In genomic region chr22:29798801-29799200, GRCh38 we compare ENCODE assay signal across 10 cellular contexts. TPM values are rescaled to one million over a fixed set of nuclear protein-coding genes. Genes with fewer than 3 reads are reported as not detected.
DNase-seq lines count a peak whose midpoint lies in the region; ATAC-seq, FAIRE-seq and TF ChIP-seq lines count a peak whose summit lies in the region.
"Had no signal": no experiment of that assay in that cellular context is flagged by ENCODE, and none has a peak within 500 bp of the region (broad histone marks: within the 10 kb centered on the region; RNA-seq: fewer than 3 reads in every experiment).

No MANE protein-coding gene starts in this region.

- H3K79me2 ChIP-seq in endothelial cell of umbilical vein (ENCODE audit: control insufficient read depth, insufficient read depth, low read length): no peaks in the 10 kb centered on the region

- in situ Hi-C loops in HAP-1 (cut with MboI; ENCODE audit: low sequenced_read_pairs): no loop called here

- TF ChIP-seq CTCF in endothelial cell of umbilical vein (IDR thresholded peaks at IDR 0.05; ENCODE audit: extremely low read depth in 1 of 2, insufficient read depth in 1 of 2, low read depth in 1 of 2, low read length in 2 of 2): no peak
- no peak for TF ChIP-seq CTCF in neutrophil (IDR thresholded peaks at IDR 0.05)
- TF ChIP-seq CTCF in vagina (IDR thresholded peaks at IDR 0.05): no peak

- H4K20me1 ChIP-seq in endothelial cell of umbilical vein (replicated peaks; ENCODE audit: control insufficient read depth, extremely low read depth, insufficient read depth, low read length): no peaks in the 10 kb centered on the region

- no peaks in the 10 kb centered on the region for H3K9me3 Mint-ChIP-seq in stimulated activated naive CD8-positive, alpha-beta T cell treated with anti-CD3 and anti-CD28 coated beads, Interleukin-15, Interleukin-2, amounts not matched to agents 100 ng/mL and 50 ng/mL, for 24 hours
- H3K9me3 Mint-ChIP-seq in stimulated activated naive CD8-positive, alpha-beta T cell treated with anti-CD3 and anti-CD28 coated beads, Interleukin-15, amount 100 ng/mL, for 72 hours: no peaks in the 10 kb centered on the region
- H3K9me3 Mint-ChIP-seq: activated T-cell treated with anti-CD3 and anti-CD28 coated beads, Interleukin-2, amount 50 U/mL, for 4 hours had no signal

- no peak overlapping the region for H3K4me3 Mint-ChIP-seq in stimulated activated naive CD8-positive, alpha-beta T cell treated with anti-CD3 and anti-CD28 coated beads, Interleukin-15, Interleukin-2, amounts not matched to agents 100 ng/mL and 50 ng/mL, for 24 hours
- no peak overlapping the region for H3K4me3 Mint-ChIP-seq in stimulated activated naive CD8-positive, alpha-beta T cell treated with anti-CD3 and anti-CD28 coated beads, Interleukin-15, amount 100 ng/mL, for 72 hours
- H3K4me3 Mint-ChIP-seq: activated T-cell treated with anti-CD3 and anti-CD28 coated beads, Interleukin-2, amount 50 U/mL, for 4 hours had no signal

- H3K4me3 ChIP-seq in endothelial cell of umbilical vein (replicated peaks in 1 of 3; ENCODE audit: insufficient read depth in 1 of 3, low read depth in 1 of 3, low read length in 3 of 3) (no peak overlapping the region), neutrophil (ENCODE audit: low read depth in 1 of 2, low read length in 1 of 2) (peak overlapping the region in 1 of 2 experiments; percentile 19), vagina (peak overlapping the region in 1 of 2 donors; percentile 0), HAP-1 (no peak overlapping the region)

- H3K36me3 Mint-ChIP-seq in stimulated activated naive CD8-positive, alpha-beta T cell treated with anti-CD3 and anti-CD28 coated beads, Interleukin-15, Interleukin-2, amounts not matched to agents 100 ng/mL and 50 ng/mL, for 24 hours (ENCODE audit: low read depth): peaks cover 51% of the 10 kb centered on the region

- no peak for FAIRE-seq in endothelial cell of umbilical vein (lab: Jason Lieb, UNC)

- H3K36me3 ChIP-seq in endothelial cell of umbilical vein (ENCODE audit: control insufficient read depth in 2 of 2, extremely low read depth in 1 of 2, insufficient read depth in 2 of 2, low read length in 2 of 2) (peaks cover 0 to 31% of the 10 kb centered on the region in 2 experiments), neutrophil (peaks cover 23% of the 10 kb centered on the region), vagina (peaks cover 0 to 45% of the 10 kb centered on the region in 2 donors), HAP-1 (replicated peaks) (peaks cover 55% of the 10 kb centered on the region)

- dilution Hi-C loops in endothelial cell of umbilical vein (cut with MboI; ENCODE audit: extremely low pct_ligation_motif_present, low sequenced_read_pairs): no loop called here

- no peaks in the 10 kb centered on the region for H3K9me3 ChIP-seq in endothelial cell of umbilical vein (replicated peaks; ENCODE audit: control insufficient read depth, insufficient read depth, low read length)
- no peaks in the 10 kb centered on the region for H3K9me3 ChIP-seq in neutrophil
- no peaks in the 10 kb centered on the region for H3K9me3 ChIP-seq in vagina
- no peaks in the 10 kb centered on the region for H3K9me3 ChIP-seq in HAP-1

- no peak for ATAC-seq in stimulated activated naive CD8-positive, alpha-beta T cell treated with anti-CD3 and anti-CD28 coated beads, Interleukin-15, amount 100 ng/mL, for 72 hours
- ATAC-seq: activated T-cell treated with anti-CD3 and anti-CD28 coated beads, Interleukin-2, amount 50 U/mL, for 4 hours had no signal

- BruUV-seq in endothelial cell of umbilical vein (replicated peaks; lab: Mats Ljungman, UMichigan): TSS peak; percentile 57

- CTCF ChIA-PET in endothelial cell of umbilical vein (lab: Charles Lee): interaction anchor here (0.8 to 2.0 kb wide), 6 partner anchors 13 to 290 kb away, joined by 3 to 16 read pairs (median 5); no protein-coding TSS in a partner anchor

- POLR2A ChIA-PET in endothelial cell of umbilical vein (lab: Charles Lee): no interaction called here

- no peaks in the 10 kb centered on the region for H3K9me1 ChIP-seq in endothelial cell of umbilical vein (replicated peaks; ENCODE audit: control insufficient read depth, extremely low read depth, insufficient read depth, low read length)

- peaks cover 14% of the 10 kb centered on the region for H3K4me1 ChIP-seq in endothelial cell of umbilical vein (ENCODE audit: control insufficient read depth, extremely low read depth, insufficient read depth, low read length)
- peaks cover 18 to 21% of the 10 kb centered on the region in 2 experiments for H3K4me1 ChIP-seq in neutrophil (ENCODE audit: control insufficient read depth in 1 of 2, insufficient read depth in 1 of 2, low read depth in 1 of 2, low read length in 1 of 2)
- peaks cover 33% of the 10 kb centered on the region for H3K4me1 ChIP-seq in vagina
- no peaks in the 10 kb centered on the region for H3K4me1 ChIP-seq in HAP-1

- no peaks in the 10 kb centered on the region for H3K27me3 Mint-ChIP-seq in stimulated activated naive CD8-positive, alpha-beta T cell treated with anti-CD3 and anti-CD28 coated beads, Interleukin-15, Interleukin-2, amounts not matched to agents 100 ng/mL and 50 ng/mL, for 24 hours
- no peaks in the 10 kb centered on the region for H3K27me3 Mint-ChIP-seq in stimulated activated naive CD8-positive, alpha-beta T cell treated with anti-CD3 and anti-CD28 coated beads, Interleukin-15, amount 100 ng/mL, for 72 hours

- peak overlapping the region; percentile 1 for H3K9ac ChIP-seq in endothelial cell of umbilical vein (replicated peaks; ENCODE audit: extremely low read depth, insufficient read depth, low read length)

- TF ChIP-seq POLR2A in endothelial cell of umbilical vein (IDR thresholded peaks at IDR 0.05; ENCODE audit: low read depth, low read length) (no peak), vagina (IDR thresholded peaks at IDR 0.05) (no peak)

- intact Hi-C loops in endothelial cell of umbilical vein (cut with micrococcal nuclease) (loop anchor here (10.0 kb wide), 1 partner anchor 286 kb away; the partner anchor contains the start of gene HORMAD2), vagina (cut with DNase I) (no loop called here)

- no peak overlapping the region for H2AFZ ChIP-seq in endothelial cell of umbilical vein (ENCODE audit: low read depth, low read length)

- H3K27ac Mint-ChIP-seq in stimulated activated naive CD8-positive, alpha-beta T cell treated with anti-CD3 and anti-CD28 coated beads, Interleukin-15, Interleukin-2, amounts not matched to agents 100 ng/mL and 50 ng/mL, for 24 hours: peak overlapping the region; percentile 28
- H3K27ac Mint-ChIP-seq in stimulated activated naive CD8-positive, alpha-beta T cell treated with anti-CD3 and anti-CD28 coated beads, Interleukin-15, amount 100 ng/mL, for 72 hours: peak overlapping the region in 1 of 2 donors; percentile 48

- H3K4me2 ChIP-seq in endothelial cell of umbilical vein (ENCODE audit: insufficient read depth, low read length): no peak overlapping the region

- peaks cover 8% of the 10 kb centered on the region for H3K4me1 Mint-ChIP-seq in stimulated activated naive CD8-positive, alpha-beta T cell treated with anti-CD3 and anti-CD28 coated beads, Interleukin-15, Interleukin-2, amounts not matched to agents 100 ng/mL and 50 ng/mL, for 24 hours (ENCODE audit: low read depth)
- peaks cover 18% of the 10 kb centered on the region for H3K4me1 Mint-ChIP-seq in stimulated activated naive CD8-positive, alpha-beta T cell treated with anti-CD3 and anti-CD28 coated beads, Interleukin-15, amount 100 ng/mL, for 72 hours

- H3K27me3 ChIP-seq in endothelial cell of umbilical vein (ENCODE audit: control insufficient read depth in 2 of 2, insufficient read depth in 2 of 2, low read length in 2 of 2): no peaks in the 10 kb centered on the region
- no peaks in the 10 kb centered on the region for H3K27me3 ChIP-seq in neutrophil
- no peaks in the 10 kb centered on the region for H3K27me3 ChIP-seq in vagina
- H3K27me3 ChIP-seq in HAP-1 (ENCODE audit: low read depth): no peaks in the 10 kb centered on the region

- DNase-seq in stimulated activated naive CD8-positive, alpha-beta T cell treated with anti-CD3 and anti-CD28 coated beads, Interleukin-15, amount 100 ng/mL, for 72 hours: no peak
- DNase-seq in endothelial cell of umbilical vein (ENCODE audit: low read depth, low spot score) (no peak), vagina (ENCODE audit: extremely low spot score in 2 of 2) (no peak), HAP-1 (ENCODE audit: low spot score in 2 of 2) (no peak), cerebellum (ENCODE audit: low spot score) (no peak)
- no peak for DNase-seq in stimulated activated CD4-positive, alpha-beta T cell treated with anti-CD3 and anti-CD28 coated beads, Interleukin-12 subunit alpha, Interleukin-12 subunit beta, amount 100 ng/mL, for 4 hours
- DNase-seq: activated T-cell treated with anti-CD3 and anti-CD28 coated beads, Interleukin-2, amount 50 U/mL, for 4 hours; T-helper 2 cell had no signal

- H3K27ac ChIP-seq in endothelial cell of umbilical vein (ENCODE audit: insufficient read depth, low read depth, low read length) (peak overlapping the region; percentile 50), neutrophil (peak overlapping the region; percentile 80), vagina (peak overlapping the region; percentile 73)

RNA-seq across cellular contexts. Expression of gene UQCR10, which starts 31.6 kb away (rescaled TPM):
- total RNA-seq in endothelial cell of umbilical vein (94.0 and 96.6 TPM in 2 replicates), vagina (65.8 TPM), cerebellum (40.3 TPM)
- 196 and 215 TPM in 2 replicates for polyA plus RNA-seq in endothelial cell of umbilical vein
- polyA plus RNA-seq in endothelial cell of umbilical vein (2011; cell fraction: cytosol; rRNA removed): 228 and 254 TPM in 2 replicates
- polyA plus RNA-seq in endothelial cell of umbilical vein (2011; cell fraction: nucleus; rRNA removed): 52.5 and 57.9 TPM in 2 replicates
- polyA plus RNA-seq in endothelial cell of umbilical vein (2012): 132 and 140 TPM in 2 replicates
- polyA minus RNA-seq in endothelial cell of umbilical vein: 53.0 and 69.3 TPM in 2 replicates
- 48.4 TPM for polyA minus RNA-seq in endothelial cell of umbilical vein (2011; cell fraction: cytosol; rRNA and poly(A)+ RNA removed)
- 17.4 and 23.7 TPM in 2 replicates for polyA minus RNA-seq in endothelial cell of umbilical vein (2011; cell fraction: nucleus; rRNA and poly(A)+ RNA removed)

RNA-seq across cellular contexts. Expression of gene ZMAT5, which starts 32.0 kb away (rescaled TPM):
- total RNA-seq in endothelial cell of umbilical vein: 23.1 and 24.9 TPM in 2 replicates
- polyA plus RNA-seq in endothelial cell of umbilical vein: 43.6 and 54.8 TPM in 2 replicates
- polyA plus RNA-seq in endothelial cell of umbilical vein (2011; cell fraction: cytosol; rRNA removed): 28.0 and 32.4 TPM in 2 replicates
- polyA plus RNA-seq in endothelial cell of umbilical vein (2011; cell fraction: nucleus; rRNA removed): 12.6 and 14.8 TPM in 2 replicates
- 18.2 and 23.2 TPM in 2 replicates for polyA plus RNA-seq in endothelial cell of umbilical vein (2012)
- 6.7 and 7.3 TPM in 2 replicates for polyA minus RNA-seq in endothelial cell of umbilical vein
- polyA minus RNA-seq in endothelial cell of umbilical vein (2011; cell fraction: cytosol; rRNA and poly(A)+ RNA removed): 1.6 TPM
- polyA minus RNA-seq in endothelial cell of umbilical vein (2011; cell fraction: nucleus; rRNA and poly(A)+ RNA removed): 2.7 and 3.0 TPM in 2 replicates
- total RNA-seq in vagina: 22.6 TPM
- total RNA-seq in cerebellum: 9.3 TPM

RNA-seq across cellular contexts. Expression of gene ASCC2, which starts 39.3 kb away (rescaled TPM):
- total RNA-seq in endothelial cell of umbilical vein: 60.4 and 60.7 TPM in 2 replicates
- polyA plus RNA-seq in endothelial cell of umbilical vein: 43.6 and 51.8 TPM in 2 replicates
- 40.6 and 45.1 TPM in 2 replicates for polyA plus RNA-seq in endothelial cell of umbilical vein (2011; cell fraction: cytosol; rRNA removed)
- polyA plus RNA-seq in endothelial cell of umbilical vein (2011; cell fraction: nucleus; rRNA removed): 78.3 and 83.7 TPM in 2 replicates
- 47.4 and 50.7 TPM in 2 replicates for polyA plus RNA-seq in endothelial cell of umbilical vein (2012)
- 69.9 and 72.5 TPM in 2 replicates for polyA minus RNA-seq in endothelial cell of umbilical vein
- polyA minus RNA-seq in endothelial cell of umbilical vein (2011; cell fraction: cytosol; rRNA and poly(A)+ RNA removed): 17.8 TPM
- polyA minus RNA-seq in endothelial cell of umbilical vein (2011; cell fraction: nucleus; rRNA and poly(A)+ RNA removed): 59.7 and 72.2 TPM in 2 replicates
- 62.6 TPM for total RNA-seq in vagina
- 35.4 TPM for total RNA-seq in cerebellum
